ENCODE assay signal across 9 cellular contexts in genomic region chr10:105837951-105838350, GRCh38.
A peak's percentile ranks its signal among the peaks of the same experiment; 100 is the strongest.
DNase-seq lines count a peak whose midpoint lies in the region; ATAC-seq and TF ChIP-seq lines count a peak whose summit lies in the region.
"Had no signal": no experiment of that assay in that cellular context is flagged by ENCODE, and none has a peak within 500 bp of the region (broad histone marks: within the 10 kb centered on the region; RNA-seq: fewer than 3 reads in every experiment).

No MANE protein-coding gene starts in this region.

- H3K79me2 ChIP-seq in neural cell (replicated peaks; ENCODE audit: insufficient read depth, low read length), result no peaks in the 10 kb centered on the region

- no peaks in the 10 kb centered on the region for H3F3A ChIP-seq in neural cell (ENCODE audit: insufficient read depth, low read length, poor library complexity, severe bottlenecking)

- TF ChIP-seq RAD21 in neural cell (conservative IDR thresholded peaks at IDR 0.05), result peak; percentile 28

- H3K9me3 ChIP-seq in KOPT-K1 (ENCODE audit: insufficient read depth, low read length, poor library complexity, severe bottlenecking) (no peaks in the 10 kb centered on the region), neural cell (ENCODE audit: low read length) (no peaks in the 10 kb centered on the region)

- H3K9me2 ChIP-seq in neural cell (ENCODE audit: insufficient read depth, low read length), result no peaks in the 10 kb centered on the region

- H3K27me3 ChIP-seq in neural cell (ENCODE audit: insufficient read depth, low read depth, low read length), result no peaks in the 10 kb centered on the region

- no peak overlapping the region for H2AFZ ChIP-seq in neural cell (ENCODE audit: low read depth, low read length)

- H3K36me3 ChIP-seq in KOPT-K1 (ENCODE audit: insufficient read depth, low read length) (no peaks in the 10 kb centered on the region), neural cell (ENCODE audit: insufficient read depth, low read length) (no peaks in the 10 kb centered on the region)

- no peaks in the 10 kb centered on the region for H4K20me1 ChIP-seq in neural cell (ENCODE audit: insufficient read depth)

- DNase-seq in GM12865 (ENCODE audit: low read depth) (peak; percentile 67), cardiac fibroblast (ENCODE audit: low read depth in 2 of 2) (peak; percentile 21 to 32), nucleus accumbens (lab: John Stamatoyannopoulos, UW) (no peak), germinal center (ENCODE audit: low spot score) (no peak), GOT3 (lab: John Stamatoyannopoulos, UW) (no peak)

- peak overlapping the region; percentile 16 for H3K4me3 ChIP-seq in GM12865 (ENCODE audit: low read depth, low read length)
- peak overlapping the region in 1 of 2 donors; percentile 41 for H3K4me3 ChIP-seq in cardiac fibroblast (replicated peaks in 1 of 2; ENCODE audit: low read depth in 2 of 2, low read length in 2 of 2)
- H3K4me3 ChIP-seq in neural cell (ENCODE audit: low read length), result peak overlapping the region; percentile 31
- H3K4me3 ChIP-seq: K562 had no signal

- no peak overlapping the region for H3K9ac ChIP-seq in neural cell (ENCODE audit: low read length)

- peak; percentile 43 for TF ChIP-seq EP300 in neural cell (conservative IDR thresholded peaks at IDR 0.05; ENCODE audit: poor library complexity, severe bottlenecking)

- TF ChIP-seq CTCF in GM12865 (IDR thresholded peaks at IDR 0.05; ENCODE audit: insufficient read depth, low read depth, low read length, missing control alignments) (no peak), cardiac fibroblast (IDR thresholded peaks at IDR 0.05; ENCODE audit: low read depth, low read length) (no peak), neural cell (IDR thresholded peaks at IDR 0.05; ENCODE audit: poor library complexity, severe bottlenecking) (no peak)

- peak overlapping the region; percentile 53 for H3K4me2 ChIP-seq in neural cell (ENCODE audit: low read length)

- ATAC-seq in GM21529 (IDR thresholded peaks at IDR 0.05; ENCODE audit: unreplicated experiment), result peak; percentile 88
- ATAC-seq: K562 had no signal

- H3K27ac ChIP-seq in KOPT-K1 (ENCODE audit: low read depth, low read length, poor library complexity, severe bottlenecking) (peak overlapping the region; percentile 17), neural cell (ENCODE audit: low read length) (peak overlapping the region; percentile 54)

TF ChIP-seq in neural cell, 6 proteins besides CTCF, POLR2A, EP300 and RAD21:
- peak; percentile 46 for TF ChIP-seq POLR2AphosphoS5 (IDR thresholded peaks at IDR 0.05)
- TF ChIP-seq EZH2 (IDR thresholded peaks at IDR 0.05; ENCODE audit: borderline replicate concordance, insufficient read depth, low read length, poor library complexity, severe bottlenecking), result no peak
- no peak for TF ChIP-seq MXI1 (conservative IDR thresholded peaks at IDR 0.05; ENCODE audit: poor library complexity, severe bottlenecking)
TF ChIP-seq in neural cell: peak in this region for 1.

Comparison
In these comparisons a context has a peak if more than half of its experiments do, and no peak if none do; other contexts are left out.
1. DNase-seq: peak in GM12865 (single experiment) and cardiac fibroblast (2 of 2); none in nucleus accumbens (0 of 56), germinal center (single experiment) and GOT3 (single experiment).